Comparison of ENCODE assay signal across 8 cellular contexts in the genomic region with DNA sequence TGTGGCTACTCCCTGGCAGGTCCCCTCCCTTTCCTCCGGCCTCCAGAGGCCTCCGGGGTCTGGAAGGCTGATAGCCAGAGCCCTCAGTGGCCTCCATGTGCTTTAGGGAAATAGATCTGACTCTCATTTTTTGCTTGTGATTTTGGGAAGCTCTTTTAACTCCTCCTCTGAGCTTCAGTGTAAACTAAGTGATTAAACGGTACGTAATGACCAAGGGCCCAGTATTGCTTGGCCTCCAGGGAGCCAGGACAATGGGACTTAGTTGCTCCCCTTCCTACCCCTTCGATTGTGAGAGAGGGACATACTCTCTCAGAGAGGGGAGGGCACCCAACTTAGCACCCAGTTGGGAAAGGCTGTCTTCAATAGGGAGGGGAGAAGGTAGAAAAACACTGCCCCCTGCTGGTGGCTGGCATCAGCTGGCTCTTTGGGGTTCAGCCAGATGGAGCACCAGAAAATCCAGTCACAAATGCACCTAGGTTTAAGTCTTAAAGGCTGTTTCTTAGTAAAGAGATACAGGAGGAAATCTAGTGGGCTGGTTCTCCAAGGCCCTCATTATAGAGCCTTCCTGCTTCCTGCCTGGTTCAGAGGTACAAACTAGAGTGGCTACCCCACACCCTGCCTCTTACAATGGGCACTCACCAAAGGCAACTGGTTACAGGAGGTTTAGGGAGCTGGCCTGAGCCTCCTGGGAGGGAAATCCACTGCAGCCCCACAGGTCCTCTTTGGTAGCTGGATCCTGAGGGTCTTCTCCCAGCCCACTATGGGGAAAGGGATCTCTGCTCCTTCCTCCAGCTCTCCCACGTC. TPM values are rescaled to one million over a fixed set of nuclear protein-coding genes. Genes with fewer than 3 reads are reported as not detected.
DNase-seq lines count a peak whose midpoint lies in the region; ATAC-seq and TF ChIP-seq lines count a peak whose summit lies in the region.

No MANE protein-coding gene starts in this region.

- peak overlapping the region; percentile 97 to 100 (median 98) for H3K27ac Mint-ChIP-seq in naive B cell
- peak overlapping the region; percentile 82 for H3K27ac Mint-ChIP-seq in stimulated activated memory B cell treated with anti-CD40 and anti-IgM and Interleukin-4, amounts not matched to agents 10 μg/mL and 1 μg/mL and 100 μg/mL, for 72 hours

- H3K4me3 ChIP-seq in OCI-LY3 (ENCODE audit: low read length) (no peak overlapping the region), epithelial cell of esophagus (ENCODE audit: low read length) (no peak overlapping the region)

- H3K79me2 ChIP-seq in OCI-LY3 (ENCODE audit: low read length), result peaks cover 42% of the 10 kb centered on the region

- H3K27ac ChIP-seq in C4-2B (no peak overlapping the region), OCI-LY3 (ENCODE audit: low read length) (peak overlapping the region; percentile 29)

- no peak overlapping the region for H3K9ac ChIP-seq in OCI-LY3 (ENCODE audit: low read length)

- peaks cover 49% of the 10 kb centered on the region for H4K20me1 ChIP-seq in OCI-LY3 (ENCODE audit: insufficient read depth, low read length)

- H3K4me1 Mint-ChIP-seq in naive B cell, result peaks cover 40 to 61% (median 55%) of the 10 kb centered on the region in 3 donors
- peaks cover 57% of the 10 kb centered on the region for H3K4me1 Mint-ChIP-seq in stimulated activated memory B cell treated with anti-CD40 and anti-IgM and Interleukin-4, amounts not matched to agents 10 μg/mL and 1 μg/mL and 100 μg/mL, for 72 hours

- H3K27me3 Mint-ChIP-seq in naive B cell, result no peaks in the 10 kb centered on the region
- no peaks in the 10 kb centered on the region for H3K27me3 Mint-ChIP-seq in stimulated activated memory B cell treated with anti-CD40 and anti-IgM and Interleukin-4, amounts not matched to agents 10 μg/mL and 1 μg/mL and 100 μg/mL, for 72 hours

- H3K9me3 ChIP-seq in OCI-LY3 (ENCODE audit: insufficient read depth, low read length), result no peaks in the 10 kb centered on the region

- peak; percentile 72 for DNase-seq in HK-2 (ENCODE audit: unreplicated experiment)
- peak; percentile 90 for DNase-seq in activated T-cell treated with anti-CD3 and anti-CD28 coated beads for 1 hour (ENCODE audit: low read depth)
- DNase-seq in epithelial cell of esophagus (ENCODE audit: low read depth), result peak; percentile 80
- peak; percentile 71 for DNase-seq in naive B cell

- no peaks in the 10 kb centered on the region for H3K9me3 Mint-ChIP-seq in naive B cell
- H3K9me3 Mint-ChIP-seq in stimulated activated memory B cell treated with anti-CD40 and anti-IgM and Interleukin-4, amounts not matched to agents 10 μg/mL and 1 μg/mL and 100 μg/mL, for 72 hours, result no peaks in the 10 kb centered on the region

- peaks cover 11 to 23% of the 10 kb centered on the region in 2 donors for H3K36me3 Mint-ChIP-seq in naive B cell
- H3K36me3 Mint-ChIP-seq in stimulated activated memory B cell treated with anti-CD40 and anti-IgM and Interleukin-4, amounts not matched to agents 10 μg/mL and 1 μg/mL and 100 μg/mL, for 72 hours, result peaks cover 51% of the 10 kb centered on the region

- H3K4me2 ChIP-seq in OCI-LY3 (ENCODE audit: low read length), result no peak overlapping the region

- peak overlapping the region; percentile 10 to 88 (median 66) for H3K4me3 Mint-ChIP-seq in naive B cell
- H3K4me3 Mint-ChIP-seq in stimulated activated memory B cell treated with anti-CD40 and anti-IgM and Interleukin-4, amounts not matched to agents 10 μg/mL and 1 μg/mL and 100 μg/mL, for 72 hours, result no peak overlapping the region

- TF ChIP-seq CTCF in C4-2B (conservative IDR thresholded peaks at IDR 0.05) (peak; percentile 95), OCI-LY3 (IDR thresholded peaks at IDR 0.05; ENCODE audit: low read depth, low read length) (peak; percentile 99), epithelial cell of esophagus (IDR thresholded peaks at IDR 0.05; ENCODE audit: insufficient read depth, low read depth, low read length, missing control alignments) (peak; percentile 95)

- no peak overlapping the region for H2AFZ ChIP-seq in OCI-LY3 (ENCODE audit: low read depth, low read length)

- H3K27me3 ChIP-seq in OCI-LY3 (ENCODE audit: low read depth, low read length), result no peaks in the 10 kb centered on the region

- ATAC-seq in naive B cell (ENCODE audit: low read depth in 2 of 2), result peak; percentile 8 to 17
- ATAC-seq in stimulated activated memory B cell treated with anti-CD40 and anti-IgM and Interleukin-4, amounts not matched to agents 10 μg/mL and 1 μg/mL and 100 μg/mL, for 72 hours, result peak; percentile 42
- ATAC-seq in GM21515 (IDR thresholded peaks at IDR 0.05; ENCODE audit: unreplicated experiment), result no peak

- H3K36me3 ChIP-seq in OCI-LY3 (replicated peaks; ENCODE audit: low read depth, low read length), result peaks cover 69% of the 10 kb centered on the region

- peaks cover 39% of the 10 kb centered on the region for H3K4me1 ChIP-seq in OCI-LY3 (ENCODE audit: low read length)

RNA-seq across cellular contexts. Expression of gene EIF2D, which starts 28.6 kb away (rescaled TPM):
- polyA plus RNA-seq in naive B cell (ENCODE audit: low read depth in 6 of 6), result 10 to 100 TPM; 25.2 to 46.2 (median 31.8) TPM

RNA-seq across cellular contexts. Expression of gene DYRK3, which starts 51.7 kb away (rescaled TPM):
- not detected for polyA plus RNA-seq in naive B cell (ENCODE audit: low read depth in 6 of 6)
